ENCODE assay signal across 33 cellular contexts in genomic region chr2:134862069-134862468, GRCh38. TPM values are rescaled to one million over a fixed set of nuclear protein-coding genes. Genes with fewer than 3 reads are reported as not detected.
"Had no signal": no experiment of that assay in that cellular context is flagged by ENCODE, and none has a peak within 500 bp of the region (broad histone marks: within the 10 kb centered on the region; RNA-seq: fewer than 3 reads in every experiment).

No MANE protein-coding gene starts in this region.

- H3K27me3 ChIP-seq: colonic mucosa, gastroesophageal sphincter, heart left ventricle, hepatocyte, neutrophil, pancreas, stomach, thyroid gland had no signal

- H3K27ac ChIP-seq: colonic mucosa, gastroesophageal sphincter, heart left ventricle, hepatocyte, neutrophil, pancreas, stomach, thyroid gland had no signal

- FAIRE-seq: endometrium, kidney, pancreas had no signal

- ATAC-seq: effector memory CD8-positive, alpha-beta T cell; gastroesophageal sphincter; heart left ventricle; left cardiac atrium; left ventricle myocardium superior; mucosa of descending colon; sciatic nerve had no signal

- DNase-seq: colonic mucosa; effector memory CD8-positive, alpha-beta T cell; foreskin fibroblast; heart left ventricle; kidney; left cardiac atrium; left ventricle myocardium superior; mesenchymal stem cell; mucosa of descending colon; naive B cell; pancreas; stimulated activated CD4-positive, alpha-beta T cell treated with anti-CD3 and anti-CD28 coated beads, Interleukin-2, amount 100 ng/mL, for 24 hours; stimulated activated CD4-positive, alpha-beta T cell treated with anti-CD3 and anti-CD28 coated beads, Interleukin-4, amount 100 ng/mL, for 24 hours; stimulated activated naive CD4-positive, alpha-beta T cell treated with Interleukin-2 at 50 U/mL for 16 hours; stomach; thyroid gland had no signal

- H3K4me3 ChIP-seq: colonic mucosa, gastroesophageal sphincter, heart left ventricle, hepatocyte, lung, mucosa of descending colon, pancreas, smooth muscle cell, stomach, thyroid gland had no signal

- H3K4me1 ChIP-seq: colonic mucosa, gastroesophageal sphincter, heart left ventricle, pancreas, stomach had no signal

- H3K36me3 ChIP-seq: colonic mucosa, gastroesophageal sphincter, heart left ventricle, neutrophil, pancreas, stomach, thyroid gland had no signal

- H3K9me3 ChIP-seq: colonic mucosa, gastroesophageal sphincter, heart left ventricle, mucosa of descending colon, neutrophil, pancreas, stomach, thyroid gland had no signal

RNA-seq across cellular contexts. Expression of gene ACMSD, which starts 23.7 kb away (rescaled TPM):
- total RNA-seq: chondrocyte; colonic mucosa; gastroesophageal sphincter; heart left ventricle; left cardiac atrium; left ventricle myocardium superior; mesothelial cell of epicardium; mucosa of descending colon; natural killer cell treated with Interleukin-12 subunit alpha and Interleukin-12 subunit beta and Interleukin-15 and Interleukin-18, amount 100 ng/mL, for 72 hours; neural crest cell; omental fat pad; progenitor cell of endocrine pancreas; sciatic nerve; smooth muscle cell; stomach; subcutaneous adipose tissue; temporal lobe; urinary bladder had no signal
- polyA plus RNA-seq: esophagus, heart left ventricle, smooth muscle cell, stomach, urinary bladder had no signal
